In the genomic region with DNA sequence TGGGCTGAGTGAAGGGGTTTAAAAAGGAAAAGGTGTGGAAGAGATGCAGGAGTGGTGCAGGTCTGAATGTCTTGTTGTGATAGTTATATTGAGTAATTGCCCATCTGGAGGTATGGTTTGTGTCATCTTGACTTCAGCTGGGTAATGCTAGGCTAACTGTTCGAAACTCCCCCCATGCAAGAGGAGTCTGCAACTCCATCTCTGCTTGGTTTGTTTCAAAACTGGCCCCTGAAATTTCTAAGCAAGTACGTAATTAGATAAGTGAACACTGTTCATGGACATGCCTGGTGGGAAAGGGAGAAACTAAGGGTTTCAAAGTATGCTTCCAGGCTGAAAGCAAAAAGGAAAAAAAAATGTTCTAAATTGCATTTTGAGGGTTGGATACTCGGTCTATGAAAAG, we compare ENCODE assay signal across 25 cellular contexts.
"Had no signal": no experiment of that assay in that cellular context is flagged by ENCODE, and none has a peak within 500 bp of the region (broad histone marks: within the 10 kb centered on the region; RNA-seq: fewer than 3 reads in every experiment).

No MANE protein-coding gene starts in this region.

- H3K4me1 ChIP-seq: Peyer's patch, SJSA1 had no signal

- H3K27me3 ChIP-seq: Peyer's patch, SJSA1 had no signal

- H3K4me3 Mint-ChIP-seq: activated CD4-positive, alpha-beta T cell treated with anti-CD3 and anti-CD28 coated beads for 36 hours; activated CD8-positive, alpha-beta T cell treated with anti-CD3 and anti-CD28 coated beads for 36 hours; activated naive CD4-positive, alpha-beta T cell treated with anti-CD3 and anti-CD28 coated beads, Interleukin-2, amount 10 ng/mL, durations not matched to agents 7 days and 5 days; activated naive CD8-positive, alpha-beta T cell treated with anti-CD3 and anti-CD28 coated beads for 36 hours; activated T-cell treated with anti-CD3 and anti-CD28 coated beads, Interleukin-2, amount 50 U/mL, for 72 hours had no signal

- H3K27ac ChIP-seq: Peyer's patch, RWPE1, SJSA1, WERI-Rb-1 had no signal

- H3K4me3 ChIP-seq: Peyer's patch, SJSA1 had no signal

- ATAC-seq: activated CD4-positive, alpha-beta T cell treated with anti-CD3 and anti-CD28 coated beads for 36 hours; activated CD8-positive, alpha-beta T cell treated with anti-CD3 and anti-CD28 coated beads for 36 hours; activated T-cell treated with anti-CD3 and anti-CD28 coated beads, Interleukin-2, amount 50 U/mL, for 72 hours had no signal

- H3K36me3 ChIP-seq: Peyer's patch had no signal

- DNase-seq: activated CD4-positive, alpha-beta T cell treated with anti-CD3 and anti-CD28 coated beads for 36 hours; activated CD4-positive, alpha-beta T cell treated with anti-CD3 and anti-CD28 coated beads, Interleukin-2, amount 50 U/mL, for 1 hour; activated CD8-positive, alpha-beta memory T cell treated with anti-CD3 and anti-CD28 coated beads, Interleukin-2, amount 50 U/mL, for 4 hours; activated CD8-positive, alpha-beta T cell treated with anti-CD3 and anti-CD28 coated beads for 36 hours; activated gamma-delta T cell treated with Interleukin-2 at 50 U/mL for 16 hours; activated naive CD4-positive, alpha-beta T cell treated with anti-CD3 and anti-CD28 coated beads, Interleukin-2, amount 10 ng/mL, durations not matched to agents 7 days and 5 days; activated naive CD8-positive, alpha-beta T cell treated with anti-CD3 and anti-CD28 coated beads for 36 hours; activated T-cell treated with anti-CD3 and anti-CD28 coated beads, Interleukin-2, amount 50 U/mL, for 72 hours; anterior cingulate cortex; Karpas-422; MM.1S; NCI-H1105; NCI-H1436 treated with DMSO at 0.1 percent for 48 hours; NCI-H187; NCI-H2081; NCI-H510A treated with DMSO at 0.1 percent for 48 hours; NCI-H69; NK-92 treated with Interleukin-12 subunit alpha and Interleukin-12 subunit beta, amount 100 ng/mL, for 24 hours; Peyer's patch; Right ventricle myocardium superior; T-helper 1 cell; WERI-Rb-1 had no signal

- H3K9me3 ChIP-seq: Peyer's patch, SJSA1 had no signal

- H3K27ac Mint-ChIP-seq: activated CD4-positive, alpha-beta T cell treated with anti-CD3 and anti-CD28 coated beads for 36 hours; activated CD8-positive, alpha-beta T cell treated with anti-CD3 and anti-CD28 coated beads for 36 hours; activated naive CD4-positive, alpha-beta T cell treated with anti-CD3 and anti-CD28 coated beads, Interleukin-2, amount 10 ng/mL, durations not matched to agents 7 days and 5 days; activated naive CD8-positive, alpha-beta T cell treated with anti-CD3 and anti-CD28 coated beads for 36 hours; activated T-cell treated with anti-CD3 and anti-CD28 coated beads, Interleukin-2, amount 50 U/mL, for 72 hours; activated T-helper 2 cell treated with anti-CD3 and anti-CD28 coated beads, Interferon-gamma antibody, Interleukin-2, Interleukin-4, amounts not matched to agents 10 μg/mL and 5 μg/mL and 100 μg/mL, durations not matched to agents 14 hours and 24 hours and 36 hours had no signal

- H3K9me3 Mint-ChIP-seq: activated CD8-positive, alpha-beta T cell treated with anti-CD3 and anti-CD28 coated beads for 36 hours; activated naive CD4-positive, alpha-beta T cell treated with anti-CD3 and anti-CD28 coated beads, Interleukin-2, amount 10 ng/mL, durations not matched to agents 7 days and 5 days; activated naive CD8-positive, alpha-beta T cell treated with anti-CD3 and anti-CD28 coated beads for 36 hours; activated T-cell treated with anti-CD3 and anti-CD28 coated beads, Interleukin-2, amount 50 U/mL, for 72 hours; activated T-helper 2 cell treated with anti-CD3 and anti-CD28 coated beads, Interferon-gamma antibody, Interleukin-2, Interleukin-4, amounts not matched to agents 10 μg/mL and 5 μg/mL and 100 μg/mL, durations not matched to agents 14 hours and 24 hours and 36 hours had no signal

- H3K27me3 Mint-ChIP-seq: activated CD4-positive, alpha-beta T cell treated with anti-CD3 and anti-CD28 coated beads for 36 hours; activated CD8-positive, alpha-beta T cell treated with anti-CD3 and anti-CD28 coated beads for 36 hours; activated naive CD4-positive, alpha-beta T cell treated with anti-CD3 and anti-CD28 coated beads, Interleukin-2, amount 10 ng/mL, durations not matched to agents 7 days and 5 days; activated naive CD8-positive, alpha-beta T cell treated with anti-CD3 and anti-CD28 coated beads for 36 hours had no signal

- H3K4me1 Mint-ChIP-seq: activated CD4-positive, alpha-beta T cell treated with anti-CD3 and anti-CD28 coated beads for 36 hours; activated naive CD4-positive, alpha-beta T cell treated with anti-CD3 and anti-CD28 coated beads, Interleukin-2, amount 10 ng/mL, durations not matched to agents 7 days and 5 days; activated naive CD8-positive, alpha-beta T cell treated with anti-CD3 and anti-CD28 coated beads for 36 hours had no signal
